ENCODE assay signal across 43 cellular contexts in genomic region chr16:56640076-56640475, GRCh38. TPM values are rescaled to one million over a fixed set of nuclear protein-coding genes. Genes with fewer than 3 reads are reported as not detected.
"Had no signal": no experiment of that assay in that cellular context is flagged by ENCODE, and none has a peak within 500 bp of the region (broad histone marks: within the 10 kb centered on the region; RNA-seq: fewer than 3 reads in every experiment).

No MANE protein-coding gene starts in this region.

- H3K4me3 Mint-ChIP-seq: activated naive CD4-positive, alpha-beta T cell treated with anti-CD3 and anti-CD28 coated beads for 36 hours; activated naive CD4-positive, alpha-beta T cell treated with anti-CD3 and anti-CD28 coated beads, Interleukin-2, amount 10 ng/mL, durations not matched to agents 7 days and 5 days; activated naive CD4-positive, alpha-beta T cell treated with anti-CD3 and anti-CD28 coated beads, Interleukin-2, amount 50 U/mL, for 24 hours; activated naive CD8-positive, alpha-beta T cell; activated naive CD8-positive, alpha-beta T cell treated with anti-CD3 and anti-CD28 coated beads for 36 hours; activated naive CD8-positive, alpha-beta T cell treated with anti-CD3 and anti-CD28 coated beads, Interleukin-2, amount 10 ng/mL, durations not matched to agents 7 days and 5 days; activated naive CD8-positive, alpha-beta T cell treated with anti-CD3 and anti-CD28 coated beads, Interleukin-2, amount 50 U/mL, for 24 hours; activated T-cell treated with anti-CD3 and anti-CD28 coated beads, Interleukin-2, amount 50 U/mL, for 24 hours; activated T-cell treated with anti-CD3 and anti-CD28 coated beads, Interleukin-2, amount 50 U/mL, for 4 hours; activated T-cell treated with anti-CD3 and anti-CD28 coated beads, Interleukin-2, amount 50 U/mL, for 72 hours; activated T-helper 1 cell treated with anti-CD3 and anti-CD28 coated beads, Interleukin-12 subunit alpha, Interleukin-12 subunit beta, Interleukin-2, Interleukin-4 antibody, amounts not matched to agents 30 ng/mL and 10 ng/mL and 1 ng/mL, durations not matched to agents 14 hours and 24 hours and 36 hours; activated T-helper 17 cell treated with anti-CD3 and anti-CD28 coated beads, Interleukin-2, amount 50 U/mL, for 72 hours; central memory CD8-positive, alpha-beta T cell had no signal

- H3K27me3 ChIP-seq: ascending aorta, body of pancreas had no signal

- H3K9me3 Mint-ChIP-seq: activated naive CD4-positive, alpha-beta T cell treated with anti-CD3 and anti-CD28 coated beads for 36 hours; activated naive CD4-positive, alpha-beta T cell treated with anti-CD3 and anti-CD28 coated beads, Interleukin-2, amount 10 ng/mL, durations not matched to agents 7 days and 5 days; activated naive CD4-positive, alpha-beta T cell treated with anti-CD3 and anti-CD28 coated beads, Interleukin-2, amount 50 U/mL, for 24 hours; activated naive CD4-positive, alpha-beta T cell treated with anti-CD3 and anti-CD28 coated beads, Interleukin-2, amount 50 U/mL, for 72 hours; activated naive CD8-positive, alpha-beta T cell treated with anti-CD3 and anti-CD28 coated beads for 36 hours; activated naive CD8-positive, alpha-beta T cell treated with anti-CD3 and anti-CD28 coated beads, Interleukin-2, amount 10 ng/mL, durations not matched to agents 7 days and 5 days; activated naive CD8-positive, alpha-beta T cell treated with anti-CD3 and anti-CD28 coated beads, Interleukin-2, amount 50 U/mL, for 24 hours; activated T-cell treated with anti-CD3 and anti-CD28 coated beads, Interleukin-2, amount 50 U/mL, for 24 hours; activated T-cell treated with anti-CD3 and anti-CD28 coated beads, Interleukin-2, amount 50 U/mL, for 4 hours; activated T-cell treated with anti-CD3 and anti-CD28 coated beads, Interleukin-2, amount 50 U/mL, for 72 hours; activated T-helper 1 cell treated with anti-CD3 and anti-CD28 coated beads, Interleukin-12 subunit alpha, Interleukin-12 subunit beta, Interleukin-2, Interleukin-4 antibody, amounts not matched to agents 30 ng/mL and 10 ng/mL and 1 ng/mL, durations not matched to agents 14 hours and 24 hours and 36 hours; activated T-helper 17 cell treated with anti-CD3 and anti-CD28 coated beads, Interleukin-2, amount 50 U/mL, for 72 hours; activated T-helper 2 cell treated with anti-CD3 and anti-CD28 coated beads, Interferon-gamma antibody, Interleukin-2, Interleukin-4, amounts not matched to agents 10 μg/mL and 5 μg/mL and 100 μg/mL, durations not matched to agents 14 hours and 24 hours and 36 hours; central memory CD8-positive, alpha-beta T cell had no signal

- H3K36me3 ChIP-seq: adrenal gland, ascending aorta, brain microvascular endothelial cell, breast epithelium, cardiac muscle cell had no signal

- H3K27ac Mint-ChIP-seq: activated naive CD4-positive, alpha-beta T cell treated with anti-CD3 and anti-CD28 coated beads for 36 hours; activated naive CD4-positive, alpha-beta T cell treated with anti-CD3 and anti-CD28 coated beads, Interleukin-2, amount 10 ng/mL, durations not matched to agents 7 days and 5 days; activated naive CD4-positive, alpha-beta T cell treated with anti-CD3 and anti-CD28 coated beads, Interleukin-2, amount 50 U/mL, for 24 hours; activated naive CD4-positive, alpha-beta T cell treated with anti-CD3 and anti-CD28 coated beads, Interleukin-2, amount 50 U/mL, for 72 hours; activated naive CD8-positive, alpha-beta T cell; activated naive CD8-positive, alpha-beta T cell treated with anti-CD3 and anti-CD28 coated beads for 36 hours; activated naive CD8-positive, alpha-beta T cell treated with anti-CD3 and anti-CD28 coated beads, Interleukin-2, amount 10 ng/mL, durations not matched to agents 7 days and 5 days; activated naive CD8-positive, alpha-beta T cell treated with anti-CD3 and anti-CD28 coated beads, Interleukin-2, amount 50 U/mL, for 24 hours; activated T-cell treated with anti-CD3 and anti-CD28 coated beads, Interleukin-2, amount 50 U/mL, for 24 hours; activated T-cell treated with anti-CD3 and anti-CD28 coated beads, Interleukin-2, amount 50 U/mL, for 72 hours; activated T-helper 1 cell treated with anti-CD3 and anti-CD28 coated beads, Interleukin-12 subunit alpha, Interleukin-12 subunit beta, Interleukin-2, Interleukin-4 antibody, amounts not matched to agents 30 ng/mL and 10 ng/mL and 1 ng/mL, durations not matched to agents 14 hours and 24 hours and 36 hours; activated T-helper 17 cell treated with anti-CD3 and anti-CD28 coated beads, Interleukin-2, amount 50 U/mL, for 72 hours; activated T-helper 2 cell treated with anti-CD3 and anti-CD28 coated beads, Interferon-gamma antibody, Interleukin-2, Interleukin-4, amounts not matched to agents 10 μg/mL and 5 μg/mL and 100 μg/mL, durations not matched to agents 14 hours and 24 hours and 36 hours; brain had no signal

- H3K36me3 Mint-ChIP-seq: activated naive CD4-positive, alpha-beta T cell treated with anti-CD3 and anti-CD28 coated beads, Interleukin-2, amount 10 ng/mL, durations not matched to agents 7 days and 5 days; activated naive CD4-positive, alpha-beta T cell treated with anti-CD3 and anti-CD28 coated beads, Interleukin-2, amount 50 U/mL, for 24 hours; activated naive CD8-positive, alpha-beta T cell; activated naive CD8-positive, alpha-beta T cell treated with anti-CD3 and anti-CD28 coated beads for 36 hours; activated naive CD8-positive, alpha-beta T cell treated with anti-CD3 and anti-CD28 coated beads, Interleukin-2, amount 10 ng/mL, durations not matched to agents 7 days and 5 days; brain had no signal

- ATAC-seq: activated naive CD4-positive, alpha-beta T cell treated with anti-CD3 and anti-CD28 coated beads, Interleukin-2, amount 50 U/mL, for 72 hours; activated naive CD8-positive, alpha-beta T cell treated with anti-CD3 and anti-CD28 coated beads, Interleukin-2, amount 50 U/mL, for 24 hours; activated T-cell treated with anti-CD3 and anti-CD28 coated beads, Interleukin-2, amount 50 U/mL, for 4 hours; activated T-cell treated with anti-CD3 and anti-CD28 coated beads, Interleukin-2, amount 50 U/mL, for 72 hours; activated T-helper 17 cell treated with anti-CD3 and anti-CD28 coated beads, Interleukin-2, amount 50 U/mL, for 72 hours; body of pancreas had no signal

- H3K9me3 ChIP-seq: adrenal gland, ascending aorta, body of pancreas, breast epithelium had no signal

- H3K4me1 ChIP-seq: breast epithelium had no signal

- H3K27ac ChIP-seq: adrenal gland, ascending aorta, body of pancreas, brain microvascular endothelial cell, cardiac muscle cell had no signal

- DNase-seq: activated effector memory CD4-positive, alpha-beta T cell treated with anti-CD3 and anti-CD28 coated beads, Interleukin-2, amount 50 U/mL, for 16 hours; activated effector memory CD4-positive, alpha-beta T cell treated with Interleukin-2 at 50 U/mL for 16 hours; activated gamma-delta T cell; activated gamma-delta T cell treated with Interleukin-2 at 50 U/mL for 16 hours; activated naive CD4-positive, alpha-beta T cell; activated naive CD4-positive, alpha-beta T cell treated with anti-CD3 and anti-CD28 coated beads for 36 hours; activated naive CD4-positive, alpha-beta T cell treated with anti-CD3 and anti-CD28 coated beads, Interleukin-2, amount 10 ng/mL, durations not matched to agents 7 days and 5 days; activated naive CD4-positive, alpha-beta T cell treated with anti-CD3 and anti-CD28 coated beads, Interleukin-2, amount 50 U/mL, for 16 hours; activated naive CD4-positive, alpha-beta T cell treated with Interleukin-2 at 50 U/mL for 16 hours; activated naive CD8-positive, alpha-beta T cell treated with anti-CD3 and anti-CD28 coated beads for 36 hours; activated naive CD8-positive, alpha-beta T cell treated with anti-CD3 and anti-CD28 coated beads, Interleukin-2, amount 10 ng/mL, durations not matched to agents 7 days and 5 days; activated naive CD8-positive, alpha-beta T cell treated with anti-CD3 and anti-CD28 coated beads, Interleukin-2, amount 50 U/mL, for 24 hours; activated T-cell treated with anti-CD3 and anti-CD28 coated beads, Interleukin-2, amount 50 U/mL, for 1 hour; activated T-cell treated with anti-CD3 and anti-CD28 coated beads, Interleukin-2, amount 50 U/mL, for 24 hours; activated T-cell treated with anti-CD3 and anti-CD28 coated beads, Interleukin-2, amount 50 U/mL, for 4 hours; activated T-cell treated with anti-CD3 and anti-CD28 coated beads, Interleukin-2, amount 50 U/mL, for 48 hours; activated T-cell treated with anti-CD3 and anti-CD28 coated beads, Interleukin-2, amount 50 U/mL, for 72 hours; adrenal gland; amniotic stem cell; amygdala; anterior cingulate cortex; aorta; body of pancreas; brain microvascular endothelial cell; caudate nucleus; central memory CD4-positive, alpha-beta T cell; cerebellar nuclear complex had no signal

- H3K4me3 ChIP-seq: adrenal gland, ascending aorta, body of pancreas, cardiac muscle cell had no signal

RNA-seq across cellular contexts. Expression of gene MT1A, which starts 1.6 kb away (rescaled TPM):
- total RNA-seq: activated naive CD4-positive, alpha-beta T cell treated with anti-CD3 and anti-CD28 coated beads for 36 hours; activated naive CD8-positive, alpha-beta T cell treated with anti-CD3 and anti-CD28 coated beads for 36 hours; activated naive CD8-positive, alpha-beta T cell treated with anti-CD3 and anti-CD28 coated beads, Interleukin-2, amount 10 ng/mL, durations not matched to agents 7 days and 5 days; activated T-cell treated with anti-CD3 and anti-CD28 coated beads, Interleukin-2, amount 50 U/mL, for 4 hours; astrocyte; bronchial epithelial cell; cardiac muscle cell; cerebellum; chondrocyte had no signal
- polyA plus RNA-seq: cardiac muscle cell had no signal

RNA-seq across cellular contexts. Expression of gene MT1M, which starts 7.6 kb away (rescaled TPM):
- total RNA-seq: activated naive CD4-positive, alpha-beta T cell treated with anti-CD3 and anti-CD28 coated beads for 36 hours; activated naive CD4-positive, alpha-beta T cell treated with anti-CD3 and anti-CD28 coated beads, Interleukin-2, amount 50 U/mL, for 72 hours; activated naive CD8-positive, alpha-beta T cell treated with anti-CD3 and anti-CD28 coated beads for 36 hours; activated naive CD8-positive, alpha-beta T cell treated with anti-CD3 and anti-CD28 coated beads, Interleukin-2, amount 10 ng/mL, durations not matched to agents 7 days and 5 days; activated T-helper 1 cell treated with anti-CD3 and anti-CD28 coated beads, Interleukin-12 subunit alpha, Interleukin-12 subunit beta, Interleukin-2, Interleukin-4 antibody, amounts not matched to agents 30 ng/mL and 10 ng/mL and 1 ng/mL, durations not matched to agents 14 hours and 24 hours and 36 hours; activated T-helper 17 cell treated with anti-CD3 and anti-CD28 coated beads, Interleukin-2, amount 50 U/mL, for 72 hours; activated T-helper 2 cell treated with anti-CD3 and anti-CD28 coated beads, Interferon-gamma antibody, Interleukin-2, Interleukin-4, amounts not matched to agents 10 μg/mL and 5 μg/mL and 100 μg/mL, durations not matched to agents 14 hours and 24 hours and 36 hours; astrocyte; cardiac muscle cell; cerebellum had no signal
- polyA plus RNA-seq: cardiac muscle cell had no signal

RNA-seq across cellular contexts. Expression of gene MT1B, which starts 11.6 kb away (rescaled TPM):
- total RNA-seq: activated naive CD4-positive, alpha-beta T cell treated with anti-CD3 and anti-CD28 coated beads for 36 hours; activated naive CD4-positive, alpha-beta T cell treated with anti-CD3 and anti-CD28 coated beads, Interleukin-2, amount 50 U/mL, for 72 hours; activated naive CD8-positive, alpha-beta T cell treated with anti-CD3 and anti-CD28 coated beads for 36 hours; activated naive CD8-positive, alpha-beta T cell treated with anti-CD3 and anti-CD28 coated beads, Interleukin-2, amount 10 ng/mL, durations not matched to agents 7 days and 5 days; activated T-cell treated with anti-CD3 and anti-CD28 coated beads, Interleukin-2, amount 50 U/mL, for 4 hours; activated T-cell treated with anti-CD3 and anti-CD28 coated beads, Interleukin-2, amount 50 U/mL, for 72 hours; activated T-helper 1 cell treated with anti-CD3 and anti-CD28 coated beads, Interleukin-12 subunit alpha, Interleukin-12 subunit beta, Interleukin-2, Interleukin-4 antibody, amounts not matched to agents 30 ng/mL and 10 ng/mL and 1 ng/mL, durations not matched to agents 14 hours and 24 hours and 36 hours; activated T-helper 17 cell treated with anti-CD3 and anti-CD28 coated beads, Interleukin-2, amount 50 U/mL, for 72 hours; activated T-helper 2 cell treated with anti-CD3 and anti-CD28 coated beads, Interferon-gamma antibody, Interleukin-2, Interleukin-4, amounts not matched to agents 10 μg/mL and 5 μg/mL and 100 μg/mL, durations not matched to agents 14 hours and 24 hours and 36 hours; adrenal gland; aorta; ascending aorta; astrocyte; body of pancreas; breast epithelium; bronchial epithelial cell; cardiac muscle cell; cardiac septum; cerebellum; chondrocyte had no signal
- polyA plus RNA-seq: adrenal gland, aorta, cardiac muscle cell had no signal

RNA-seq across cellular contexts. Expression of gene MT1F, which starts 17.7 kb away (rescaled TPM):
- total RNA-seq: astrocyte, cardiac muscle cell had no signal
- polyA plus RNA-seq: cardiac muscle cell had no signal
